In genomic region chr5:178234753-178235599, GRCh38 we compare ENCODE assay signal across 1 cellular context.
TF ChIP-seq lines count a peak whose summit lies in the region.

No MANE protein-coding gene starts in this region.

TF ChIP-seq in K562, 482 proteins besides CTCF, POLR2A, EP300 and RAD21 (continued from another document):
- TF ChIP-seq RREB1 (CRISPR knock-in tag; IDR thresholded peaks at IDR 0.05) (no peak), TFAM (CRISPR knock-in tag; conservative IDR thresholded peaks at IDR 0.05) (no peak), TBP (optimal IDR thresholded peaks at IDR 0.05; ENCODE audit: low read depth, low read length) (no peak), NKRF (IDR thresholded peaks at IDR 0.05; ENCODE audit: borderline replicate concordance) (no peak), BCL6 (CRISPR knock-in tag; IDR thresholded peaks at IDR 0.05) (no peak), KDM1A (IDR thresholded peaks at IDR 0.05) (peak; percentile 71 to 75), ZFP36 (IDR thresholded peaks at IDR 0.05; ENCODE audit: low read depth, low read length, partially characterized antibody) (peak; percentile 89), ZNF124 (CRISPR knock-in tag; IDR thresholded peaks at IDR 0.05) (no peak), ZNF717 (CRISPR knock-in tag; IDR thresholded peaks at IDR 0.05) (no peak), BRD9 (IDR thresholded peaks at IDR 0.05; ENCODE audit: low read depth, partially characterized antibody) (peak; percentile 38), CCAR2 (IDR thresholded peaks at IDR 0.05; ENCODE audit: low read depth, low read length) (no peak), ZNF592 (IDR thresholded peaks at IDR 0.05) (no peak), ZBTB7A (IDR thresholded peaks at IDR 0.05; ENCODE audit: borderline replicate concordance, control insufficient read depth, low read depth, low read length) (peak; percentile 61), SMARCC2 (IDR thresholded peaks at IDR 0.05; ENCODE audit: low read depth) (no peak), CC2D1A (IDR thresholded peaks at IDR 0.05) (0 out of 2 replicates have a peak, but pooled peaks have one; percentile 22), VEZF1 (CRISPR knock-in tag; IDR thresholded peaks at IDR 0.05) (peak; percentile 19; the same call in 1 of the 2 replicates), CBFA2T2 (conservative IDR thresholded peaks at IDR 0.05) (no peak), PBX2 (CRISPR knock-in tag; IDR thresholded peaks at IDR 0.05; ENCODE audit: low read depth) (no peak), PBX2 (tag; conservative IDR thresholded peaks at IDR 0.05; ENCODE audit: low read depth) (0 out of 2 replicates have a peak, but pooled peaks have one; percentile 15), MTF1 (CRISPR knock-in tag; IDR thresholded peaks at IDR 0.05; ENCODE audit: borderline replicate concordance) (no peak)
